23 cellular contexts compared by ENCODE assay signal in the genomic region with DNA sequence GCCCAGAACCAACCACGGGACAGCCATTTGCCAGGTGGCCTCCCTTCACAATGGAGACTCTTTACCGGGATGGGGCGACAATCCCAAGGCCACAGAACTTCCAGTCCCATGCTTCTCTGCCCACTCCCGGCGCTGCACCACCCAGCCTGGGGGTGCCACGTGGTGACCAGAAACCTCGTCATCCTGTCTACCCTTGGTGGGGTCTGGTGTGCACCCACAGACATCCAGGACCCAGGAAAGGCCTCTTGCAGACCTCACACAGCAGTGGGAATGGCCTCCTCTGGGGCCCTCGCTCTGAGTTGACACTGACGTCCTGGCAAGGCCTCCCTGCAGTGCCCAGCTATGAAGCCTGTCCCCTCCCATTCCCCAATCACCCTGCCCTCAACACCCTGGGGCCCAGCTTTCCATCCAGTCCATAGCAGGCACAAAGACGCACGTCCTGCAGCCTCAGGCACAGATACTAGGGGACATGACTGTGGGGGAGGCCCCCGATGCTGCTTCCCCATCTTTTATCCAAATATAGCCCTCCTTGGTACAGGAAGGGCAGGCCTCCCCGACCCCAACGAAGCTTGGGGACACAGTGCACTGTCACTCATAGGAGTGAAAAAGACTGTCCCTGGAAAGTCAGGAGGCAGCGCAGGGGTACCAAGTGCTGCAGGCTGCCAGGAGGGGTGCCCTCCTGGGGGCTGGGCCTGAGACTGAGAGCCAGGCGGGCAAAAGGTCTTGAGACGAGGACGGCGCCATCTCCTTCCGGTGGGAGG. TPM values are rescaled to one million over a fixed set of nuclear protein-coding genes. Genes with fewer than 3 reads are reported as not detected.
DNase-seq lines count a peak whose midpoint lies in the region; ATAC-seq and TF ChIP-seq lines count a peak whose summit lies in the region.
"Had no signal": no experiment of that assay in that cellular context is flagged by ENCODE, and none has a peak within 500 bp of the region (broad histone marks: within the 10 kb centered on the region; RNA-seq: fewer than 3 reads in every experiment).

No MANE protein-coding gene starts in this region.

- peak overlapping the region; percentile 97 for H3K4me2 ChIP-seq in BLaER1

- ATAC-seq in GM19023 (IDR thresholded peaks at IDR 0.05; ENCODE audit: unreplicated experiment) (no peak), HG02840 (IDR thresholded peaks at IDR 0.05; ENCODE audit: low FRiP score, unreplicated experiment) (no peak)
- ATAC-seq: activated T-cell treated with anti-CD3 and anti-CD28 coated beads, Interleukin-2, amount 50 U/mL, for 72 hours; mucosa of descending colon had no signal

- no peak for DNase-seq in CD4-positive, alpha-beta memory T cell
- DNase-seq in activated T-helper 1 cell treated with anti-CD3 and anti-CD28 coated beads, Interleukin-12 subunit alpha, Interleukin-12 subunit beta, Interleukin-2, Interleukin-4 antibody, amounts not matched to agents 30 ng/mL and 10 ng/mL and 1 ng/mL, durations not matched to agents 14 hours and 24 hours and 36 hours (ENCODE audit: low spot score): no peak
- DNase-seq in mucosa of gallbladder (ENCODE audit: low spot score): peak; percentile 9
- no peak for DNase-seq in NCI-H226
- DNase-seq in MCF 10A (ENCODE audit: unreplicated experiment): no peak
- DNase-seq: activated CD4-positive, CD25-positive, alpha-beta regulatory T cell treated with anti-CD3 and anti-CD28 coated beads, Interleukin-2, amount 50 U/mL, for 72 hours; activated T-cell treated with anti-CD3 and anti-CD28 coated beads, Interleukin-2, amount 50 U/mL, for 72 hours; cerebellar nuclear complex; GDM1; hypothalamus; NCI-H2029 treated with DMSO at 0.1 percent for 48 hours; NCI-H524; ovary; SHP77 treated with DMSO at 0.1 percent for 48 hours; stimulated activated CD4-positive, alpha-beta T cell treated with anti-CD3 and anti-CD28 coated beads, Interleukin-4, amount 100 ng/mL, for 1 hour; T-helper 9 cell had no signal

- H3K27me3 ChIP-seq in BLaER1: no peaks in the 10 kb centered on the region
- no peaks in the 10 kb centered on the region for H3K27me3 ChIP-seq in CD4-positive, alpha-beta memory T cell (ENCODE audit: insufficient read depth, low read length)
- H3K27me3 ChIP-seq: ovary had no signal

- H3K9me3 Mint-ChIP-seq in CD4-positive, alpha-beta memory T cell: no peaks in the 10 kb centered on the region
- H3K9me3 Mint-ChIP-seq in activated T-helper 1 cell treated with anti-CD3 and anti-CD28 coated beads, Interleukin-12 subunit alpha, Interleukin-12 subunit beta, Interleukin-2, Interleukin-4 antibody, amounts not matched to agents 30 ng/mL and 10 ng/mL and 1 ng/mL, durations not matched to agents 14 hours and 24 hours and 36 hours: no peaks in the 10 kb centered on the region
- no peaks in the 10 kb centered on the region for H3K9me3 Mint-ChIP-seq in MCF 10A (ENCODE audit: unreplicated experiment)
- H3K9me3 Mint-ChIP-seq: activated T-cell treated with anti-CD3 and anti-CD28 coated beads, Interleukin-2, amount 50 U/mL, for 72 hours; IgD-negative memory B cell had no signal

- H3K4me3 ChIP-seq in BLaER1: no peak overlapping the region
- no peak overlapping the region for H3K4me3 ChIP-seq in CD4-positive, alpha-beta memory T cell (ENCODE audit: low read length in 2 of 2)
- H3K4me3 ChIP-seq: GM12878, mucosa of descending colon, ovary had no signal

- peak overlapping the region in 1 of 8 donors; percentile 5 for H3K4me3 Mint-ChIP-seq in CD4-positive, alpha-beta memory T cell
- no peak overlapping the region for H3K4me3 Mint-ChIP-seq in activated T-helper 1 cell treated with anti-CD3 and anti-CD28 coated beads, Interleukin-12 subunit alpha, Interleukin-12 subunit beta, Interleukin-2, Interleukin-4 antibody, amounts not matched to agents 30 ng/mL and 10 ng/mL and 1 ng/mL, durations not matched to agents 14 hours and 24 hours and 36 hours
- no peak overlapping the region for H3K4me3 Mint-ChIP-seq in MCF 10A (ENCODE audit: unreplicated experiment)
- H3K4me3 Mint-ChIP-seq: IgD-negative memory B cell had no signal

- no peak overlapping the region for H3K9ac ChIP-seq in BLaER1

- CTCF ChIA-PET in CD4-positive, alpha-beta memory T cell (lab: Charles Lee; ENCODE audit: partially characterized antibody): interaction anchor here (0.9 kb wide), 1 partner anchor 25 kb away, joined by 5 read pairs; no protein-coding TSS in a partner anchor
- CTCF ChIA-PET in MCF 10A (lab: Yijun Ruan, JAX): interaction anchor here (0.6 to 0.7 kb wide), 2 partner anchors 25 to 809 kb away, joined by 3 to 4 read pairs; no protein-coding TSS in a partner anchor

- H3K27ac ChIP-seq in BLaER1: peak overlapping the region; percentile 66
- H3K27ac ChIP-seq in CD4-positive, alpha-beta memory T cell (ENCODE audit: low read depth, low read length): no peak overlapping the region
- H3K27ac ChIP-seq: ovary had no signal

- H3K27me3 Mint-ChIP-seq in CD4-positive, alpha-beta memory T cell: no peaks in the 10 kb centered on the region
- H3K27me3 Mint-ChIP-seq in activated T-helper 1 cell treated with anti-CD3 and anti-CD28 coated beads, Interleukin-12 subunit alpha, Interleukin-12 subunit beta, Interleukin-2, Interleukin-4 antibody, amounts not matched to agents 30 ng/mL and 10 ng/mL and 1 ng/mL, durations not matched to agents 14 hours and 24 hours and 36 hours (ENCODE audit: insufficient read depth): no peaks in the 10 kb centered on the region
- no peaks in the 10 kb centered on the region for H3K27me3 Mint-ChIP-seq in MCF 10A (ENCODE audit: insufficient read depth, unreplicated experiment)
- H3K27me3 Mint-ChIP-seq: IgD-negative memory B cell had no signal

- POLR2A ChIA-PET in CD4-positive, alpha-beta memory T cell (lab: Charles Lee; ENCODE audit: partially characterized antibody): interaction anchor here (1.1 to 1.3 kb wide), 2 partner anchors 24 to 26 kb away, joined by 5 to 8 read pairs; no protein-coding TSS in a partner anchor
- POLR2A ChIA-PET in MCF 10A (lab: Yijun Ruan, JAX): no interaction called here

- no TSS peak for BruUV-seq in MCF 10A (replicated peaks; lab: Mats Ljungman, UMichigan)

- no peak for TF ChIP-seq CTCF in MCF 10A (IDR thresholded peaks at IDR 0.05; ENCODE audit: unreplicated experiment)

- peaks cover 55% of the 10 kb centered on the region for H3K4me1 ChIP-seq in BLaER1
- peaks cover 28% of the 10 kb centered on the region for H3K4me1 ChIP-seq in CD4-positive, alpha-beta memory T cell (ENCODE audit: insufficient read depth, low read length)

- H3K4me1 Mint-ChIP-seq in CD4-positive, alpha-beta memory T cell: peaks cover 22 to 54% (median 36%) of the 10 kb centered on the region in 4 donors
- H3K4me1 Mint-ChIP-seq in activated T-helper 1 cell treated with anti-CD3 and anti-CD28 coated beads, Interleukin-12 subunit alpha, Interleukin-12 subunit beta, Interleukin-2, Interleukin-4 antibody, amounts not matched to agents 30 ng/mL and 10 ng/mL and 1 ng/mL, durations not matched to agents 14 hours and 24 hours and 36 hours (ENCODE audit: low read depth): peaks cover 43% of the 10 kb centered on the region
- H3K4me1 Mint-ChIP-seq in MCF 10A (ENCODE audit: insufficient read depth, unreplicated experiment): no peaks in the 10 kb centered on the region

- H3K27ac Mint-ChIP-seq in CD4-positive, alpha-beta memory T cell: peak overlapping the region; percentile 15 to 83 (median 71)
- H3K27ac Mint-ChIP-seq in activated T-helper 1 cell treated with anti-CD3 and anti-CD28 coated beads, Interleukin-12 subunit alpha, Interleukin-12 subunit beta, Interleukin-2, Interleukin-4 antibody, amounts not matched to agents 30 ng/mL and 10 ng/mL and 1 ng/mL, durations not matched to agents 14 hours and 24 hours and 36 hours: peak overlapping the region; percentile 55
- H3K27ac Mint-ChIP-seq in MCF 10A (ENCODE audit: low read depth, unreplicated experiment): no peak overlapping the region

- H3K36me3 ChIP-seq in BLaER1: peaks cover 50% of the 10 kb centered on the region
- H3K36me3 ChIP-seq in CD4-positive, alpha-beta memory T cell (ENCODE audit: insufficient read depth, low read length): peaks cover 26% of the 10 kb centered on the region
- H3K36me3 ChIP-seq: ovary had no signal

- H3K36me3 Mint-ChIP-seq in CD4-positive, alpha-beta memory T cell: peaks cover 0 to 48% of the 10 kb centered on the region in 2 donors
- peaks cover 65% of the 10 kb centered on the region for H3K36me3 Mint-ChIP-seq in activated T-helper 1 cell treated with anti-CD3 and anti-CD28 coated beads, Interleukin-12 subunit alpha, Interleukin-12 subunit beta, Interleukin-2, Interleukin-4 antibody, amounts not matched to agents 30 ng/mL and 10 ng/mL and 1 ng/mL, durations not matched to agents 14 hours and 24 hours and 36 hours (ENCODE audit: low read depth)
- peaks cover 33% of the 10 kb centered on the region for H3K36me3 Mint-ChIP-seq in MCF 10A (ENCODE audit: insufficient read depth, unreplicated experiment)
- H3K36me3 Mint-ChIP-seq: IgD-negative memory B cell had no signal

- intact Hi-C loops in CD4-positive, alpha-beta memory T cell (cut with micrococcal nuclease): no loop called here
- intact Hi-C loops in activated T-helper 1 cell treated with anti-CD3 and anti-CD28 coated beads, Interleukin-12 subunit alpha, Interleukin-12 subunit beta, Interleukin-2, Interleukin-4 antibody, amounts not matched to agents 30 ng/mL and 10 ng/mL and 1 ng/mL, durations not matched to agents 14 hours and 24 hours and 36 hours (cut with micrococcal nuclease): no loop called here
- intact Hi-C loops in MCF 10A (cut with micrococcal nuclease): no loop called here

- no peaks in the 10 kb centered on the region for H3K9me3 ChIP-seq in BLaER1
- no peaks in the 10 kb centered on the region for H3K9me3 ChIP-seq in CD4-positive, alpha-beta memory T cell (ENCODE audit: control insufficient read depth in 1 of 2, low read length in 2 of 2)
- H3K9me3 ChIP-seq: mucosa of descending colon, ovary had no signal

- peaks cover 5% of the 10 kb centered on the region; the same call in 1 of the 2 replicates for H4K20me1 ChIP-seq in BLaER1

RNA-seq across cellular contexts. Expression of gene CST7, which starts 7.1 kb away (rescaled TPM):
- total RNA-seq in CD4-positive, alpha-beta memory T cell: 10 to 100 TPM; 23.2 to 23.3 TPM
- 10 to 100 TPM; 57.7 to 62.8 TPM for polyA plus RNA-seq in CD4-positive, alpha-beta memory T cell
- 127 and 133 TPM in 2 replicates for total RNA-seq in activated T-helper 1 cell treated with anti-CD3 and anti-CD28 coated beads, Interleukin-12 subunit alpha, Interleukin-12 subunit beta, Interleukin-2, Interleukin-4 antibody, amounts not matched to agents 30 ng/mL and 10 ng/mL and 1 ng/mL, durations not matched to agents 14 hours and 24 hours and 36 hours
- 4.3 TPM for total RNA-seq in mucosa of gallbladder
- total RNA-seq in MCF 10A (2022): not detected in 2 replicates
- total RNA-seq: fibroblast of villous mesenchyme, GM12878 had no signal

RNA-seq across cellular contexts. Expression of gene APMAP, which starts 36.4 kb away (rescaled TPM):
- total RNA-seq in CD4-positive, alpha-beta memory T cell: 10 to 100 TPM; 48.4 to 50.0 TPM
- 100 to 1,000 TPM in 1 of 2 donors, 10 to 100 TPM in 1; 70.7 to 130 TPM for polyA plus RNA-seq in CD4-positive, alpha-beta memory T cell
- total RNA-seq in activated T-helper 1 cell treated with anti-CD3 and anti-CD28 coated beads, Interleukin-12 subunit alpha, Interleukin-12 subunit beta, Interleukin-2, Interleukin-4 antibody, amounts not matched to agents 30 ng/mL and 10 ng/mL and 1 ng/mL, durations not matched to agents 14 hours and 24 hours and 36 hours: 57.7 and 58.7 TPM in 2 replicates
- total RNA-seq in mucosa of gallbladder (68.8 TPM), MCF 10A (2022) (75.3 and 104 TPM in 2 replicates)
